20 cellular contexts compared by ENCODE assay signal in genomic region chr7:116208919-116209318, GRCh38. TPM values are rescaled to one million over a fixed set of nuclear protein-coding genes. Genes with fewer than 3 reads are reported as not detected.
DNase-seq lines count a peak whose midpoint lies in the region; ATAC-seq and TF ChIP-seq lines count a peak whose summit lies in the region.
"Had no signal": no experiment of that assay in that cellular context is flagged by ENCODE, and none has a peak within 500 bp of the region (broad histone marks: within the 10 kb centered on the region; RNA-seq: fewer than 3 reads in every experiment).

No MANE protein-coding gene starts in this region.

- POLR2A ChIA-PET in CD4-positive, alpha-beta T cell (lab: Charles Lee): interaction anchor here (0.7 to 6.3 kb wide), 3 partner anchors 8 to 25 kb away, joined by 3 to 117 read pairs (median 35); no protein-coding TSS in a partner anchor

- H3K27ac Mint-ChIP-seq in CD4-positive, alpha-beta T cell: peak overlapping the region; percentile 99
- peak overlapping the region in 4 of 6 donors; percentile 80 to 98 (median 86) for H3K27ac Mint-ChIP-seq in immature natural killer cell
- H3K27ac Mint-ChIP-seq: GM23338 had no signal

- CTCF ChIA-PET in CD4-positive, alpha-beta T cell (lab: Charles Lee): interaction anchor here (1.1 to 4.4 kb wide), 3 partner anchors 20 to 28 kb away, joined by 4 to 27 read pairs (median 5); no protein-coding TSS in a partner anchor

- peaks cover 5% of the 10 kb centered on the region for H3K9me3 Mint-ChIP-seq in CD4-positive, alpha-beta T cell
- no peaks in the 10 kb centered on the region for H3K9me3 Mint-ChIP-seq in immature natural killer cell
- H3K9me3 Mint-ChIP-seq: GM23338, HFFc6, IgD-negative memory B cell had no signal

- ATAC-seq in CD4-positive, alpha-beta T cell (ENCODE audit: poor library complexity): no peak
- ATAC-seq: GM23338, HepG2 had no signal

- H3K27me3 Mint-ChIP-seq in CD4-positive, alpha-beta T cell: no peaks in the 10 kb centered on the region
- peaks cover 5 to 18% (median 12%) of the 10 kb centered on the region in 3 donors for H3K27me3 Mint-ChIP-seq in immature natural killer cell (ENCODE audit: low read depth in 3 of 3)
- H3K27me3 Mint-ChIP-seq: CD4-positive, alpha-beta memory T cell; IgD-negative memory B cell had no signal

- no peak for DNase-seq in CD4-positive, alpha-beta T cell
- DNase-seq in OCI-M1 (lab: John Stamatoyannopoulos, UW): peak; percentile 48
- DNase-seq in immature natural killer cell: no peak
- DNase-seq in HUDEP-2 (lab: John Stamatoyannopoulos, UW; ENCODE audit: unreplicated experiment in 76 of 76): no peak
- DNase-seq in RPMI8226: no peak
- DNase-seq in middle frontal gyrus (ENCODE audit: extremely low spot score, low spot score): no peak
- DNase-seq: BE2C, C1 segment of cervical spinal cord, DMS153, DMS79, GDM1, HCEC 1CT, HFFc6, KG1 had no signal

- no peak for TF ChIP-seq CTCF in CD4-positive, alpha-beta T cell (IDR thresholded peaks at IDR 0.05)
- no peak for TF ChIP-seq CTCF in parathyroid adenoma (IDR thresholded peaks at IDR 0.05)

- peaks cover 15% of the 10 kb centered on the region for H3K36me3 Mint-ChIP-seq in CD4-positive, alpha-beta T cell (ENCODE audit: low read depth)
- H3K36me3 Mint-ChIP-seq in immature natural killer cell: peaks cover 0 to 7% (median 6%) of the 10 kb centered on the region in 3 donors

- no peaks in the 10 kb centered on the region for H3K36me3 ChIP-seq in parathyroid adenoma (ENCODE audit: control insufficient read depth, insufficient read depth, low read length)
- H3K36me3 ChIP-seq: BE2C had no signal

- H3K9me3 ChIP-seq in CD4-positive, alpha-beta T cell (ENCODE audit: control insufficient read depth, low read length): no peaks in the 10 kb centered on the region
- no peaks in the 10 kb centered on the region for H3K9me3 ChIP-seq in parathyroid adenoma (ENCODE audit: control insufficient read depth, low read length)
- H3K9me3 ChIP-seq: BE2C had no signal

- intact Hi-C loops in CD4-positive, alpha-beta T cell (cut with DNase I, micrococcal nuclease): loop anchor here in 1 of 2 experiments (2.0 to 5.0 kb wide), 2 partner anchors 22 to 748 kb away; no protein-coding TSS in a partner anchor

- H3K4me1 Mint-ChIP-seq in CD4-positive, alpha-beta T cell (ENCODE audit: low read depth): peaks cover 42% of the 10 kb centered on the region
- peaks cover 40 to 42% of the 10 kb centered on the region in 2 donors for H3K4me1 Mint-ChIP-seq in immature natural killer cell

- H3K4me3 Mint-ChIP-seq in CD4-positive, alpha-beta T cell: peak overlapping the region; percentile 91
- H3K4me3 Mint-ChIP-seq in immature natural killer cell: peak overlapping the region in 3 of 5 donors; percentile 8 to 82 (median 28)

- H3K4me3 ChIP-seq in parathyroid adenoma (ENCODE audit: low read depth, low read length): no peak overlapping the region

- H3K4me1 ChIP-seq in parathyroid adenoma: no peaks in the 10 kb centered on the region
- H3K4me1 ChIP-seq: BE2C had no signal

- no peak overlapping the region for H3K4me2 ChIP-seq in parathyroid adenoma (ENCODE audit: low read length)

- H3K27me3 ChIP-seq in CD4-positive, alpha-beta T cell (ENCODE audit: control insufficient read depth, insufficient read depth, low read length): no peaks in the 10 kb centered on the region
- H3K27me3 ChIP-seq in parathyroid adenoma (ENCODE audit: control insufficient read depth, insufficient read depth, low read length): no peaks in the 10 kb centered on the region

- peak overlapping the region; percentile 94 for H2AFZ ChIP-seq in parathyroid adenoma

- peaks cover 4% of the 10 kb centered on the region for H3K79me2 ChIP-seq in parathyroid adenoma

- no peak overlapping the region for H3K9ac ChIP-seq in parathyroid adenoma

- H3K27ac ChIP-seq in CD4-positive, alpha-beta T cell (ENCODE audit: low read depth, low read length): no peak overlapping the region
- H3K27ac ChIP-seq in parathyroid adenoma: no peak overlapping the region
- H3K27ac ChIP-seq: HL-60 had no signal

RNA-seq across cellular contexts. Expression of gene TES, which starts 1.4 kb away (rescaled TPM):
- 100 to 1,000 TPM; 114 to 120 TPM for total RNA-seq in CD4-positive, alpha-beta T cell
- 100 to 1,000 TPM; 235 to 402 (median 325) TPM for polyA plus RNA-seq in immature natural killer cell
